In genomic region chr9:34328983-34329832, GRCh38 we compare ENCODE assay signal across 1 cellular context.
TF ChIP-seq lines count a peak whose summit lies in the region.

TSS of gene KIF24 (minus strand) at chr9:34329268. CDS start at chr9:34311346, 17,922 bp downstream.
TSS of gene NUDT2 (plus strand) at chr9:34329569. CDS start at chr9:34339040, 9,471 bp downstream.

TF ChIP-seq in HCT116, 20 proteins besides CTCF, POLR2A, EP300 and RAD21 (continued from another document):
- TF ChIP-seq ATF3 (IDR thresholded peaks at IDR 0.05) (no peak), POLR2AphosphoS5 (IDR thresholded peaks at IDR 0.05; ENCODE audit: low read depth, low read length) (peak; percentile 86), CEBPB (IDR thresholded peaks at IDR 0.05; ENCODE audit: low read depth) (no peak), EZH2phosphoT487 (IDR thresholded peaks at IDR 0.05; ENCODE audit: borderline replicate concordance) (no peak), MAX (IDR thresholded peaks at IDR 0.05) (peak; percentile 76), YY1 (IDR thresholded peaks at IDR 0.05; ENCODE audit: extremely low read depth, insufficient replicate concordance, low read depth, low read length) (peak; percentile 34)
